10 cellular contexts compared by ENCODE assay signal in the genomic region with DNA sequence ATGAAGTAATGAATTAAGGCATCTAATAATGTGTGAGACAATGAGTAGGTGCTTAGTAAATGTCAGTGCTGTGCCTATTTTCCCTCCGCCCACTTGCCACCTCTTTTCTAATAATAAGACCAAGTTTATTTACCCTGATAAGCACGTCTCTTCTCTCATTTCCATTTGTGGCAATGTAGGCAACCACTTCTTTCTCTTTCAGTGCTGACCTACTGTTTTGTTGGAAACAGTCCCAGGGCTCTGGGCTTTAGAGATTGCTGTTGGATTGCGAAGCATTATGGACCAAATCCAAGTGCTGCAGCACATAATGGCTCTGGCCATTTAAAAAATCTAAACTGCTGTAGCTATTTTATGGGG.
DNase-seq lines count a peak whose midpoint lies in the region; ATAC-seq and TF ChIP-seq lines count a peak whose summit lies in the region.
"Had no signal": no experiment of that assay in that cellular context is flagged by ENCODE, and none has a peak within 500 bp of the region (broad histone marks: within the 10 kb centered on the region; RNA-seq: fewer than 3 reads in every experiment).

No MANE protein-coding gene starts in this region.

- peak; percentile 1 for DNase-seq in NCI-H1694 (lab: John Stamatoyannopoulos, UW)
- DNase-seq in NCI-H1694 treated with DMSO at 0.1 percent for 48 hours (lab: John Stamatoyannopoulos, UW): no peak
- DNase-seq in activated B cell treated with CpG ODN at 0.5 μM for 24 hours: no peak
- no peak for DNase-seq in left ventricle myocardium inferior
- DNase-seq in stromal cell of bone marrow (ENCODE audit: low read depth): peak; percentile 93
- DNase-seq in CD8-positive, alpha-beta memory T cell: no peak
- no peak for DNase-seq in NK-92 treated with Interleukin-12 subunit alpha and Interleukin-12 subunit beta, amount 100 ng/mL, for 24 hours (lab: John Stamatoyannopoulos, UW)
- no peak for DNase-seq in NCI-H146 treated with DMSO at 0.1 percent for 48 hours (lab: John Stamatoyannopoulos, UW; ENCODE audit: unreplicated experiment)
- DNase-seq: AML-193, H9 had no signal

- no peaks in the 10 kb centered on the region for H3K36me3 ChIP-seq in left ventricle myocardium inferior
- no peaks in the 10 kb centered on the region for H3K36me3 ChIP-seq in CD8-positive, alpha-beta memory T cell (ENCODE audit: insufficient read depth, low read length)

- H3K9me3 Mint-ChIP-seq in activated B cell treated with CpG ODN at 0.5 μM for 24 hours: peaks cover 4% of the 10 kb centered on the region
- H3K9me3 Mint-ChIP-seq in CD8-positive, alpha-beta memory T cell: peaks cover 0 to 9% (median 5%) of the 10 kb centered on the region in 5 donors
- H3K9me3 Mint-ChIP-seq: H9 had no signal

- H3K36me3 Mint-ChIP-seq in activated B cell treated with CpG ODN at 0.5 μM for 24 hours (ENCODE audit: low read depth): peaks cover 6% of the 10 kb centered on the region
- H3K36me3 Mint-ChIP-seq in CD8-positive, alpha-beta memory T cell: peaks cover 3 to 12% (median 3%) of the 10 kb centered on the region in 3 donors

- no peak for ATAC-seq in activated B cell treated with CpG ODN at 0.5 μM for 24 hours (ENCODE audit: low read depth)

- peaks cover under 1% of the 10 kb centered on the region for H3K9me3 ChIP-seq in left ventricle myocardium inferior (replicated peaks)
- no peaks in the 10 kb centered on the region for H3K9me3 ChIP-seq in CD8-positive, alpha-beta memory T cell (ENCODE audit: low read length)

- H3K27me3 ChIP-seq in left ventricle myocardium inferior (ENCODE audit: low read depth): no peaks in the 10 kb centered on the region
- no peaks in the 10 kb centered on the region for H3K27me3 ChIP-seq in CD8-positive, alpha-beta memory T cell (ENCODE audit: insufficient read depth, low read length, poor library complexity, severe bottlenecking)

- peaks cover 40% of the 10 kb centered on the region for H3K4me1 ChIP-seq in left ventricle myocardium inferior
- H3K4me1 ChIP-seq in CD8-positive, alpha-beta memory T cell (ENCODE audit: insufficient read depth, low read length): peaks cover 11% of the 10 kb centered on the region

- POLR2A ChIA-PET in activated B cell treated with CpG ODN at 0.5 μM for 24 hours (lab: Charles Lee): interaction anchor here (1.0 to 1.9 kb wide), 3 partner anchors 56 to 417 kb away, joined by 3 to 8 read pairs (median 6); a partner anchor contains a TSS
- POLR2A ChIA-PET in CD8-positive, alpha-beta memory T cell (lab: Charles Lee): no interaction called here

- H3K27ac ChIP-seq in left ventricle myocardium inferior (replicated peaks): peak overlapping the region; percentile 76
- no peak overlapping the region for H3K27ac ChIP-seq in CD8-positive, alpha-beta memory T cell (ENCODE audit: low read depth, low read length)

- no peak for TF ChIP-seq CTCF in activated B cell treated with CpG ODN at 0.5 μM for 24 hours (IDR thresholded peaks at IDR 0.05)
- TF ChIP-seq CTCF in left ventricle myocardium inferior (IDR thresholded peaks at IDR 0.05; ENCODE audit: borderline replicate concordance): no peak

- no peaks in the 10 kb centered on the region for H3K27me3 Mint-ChIP-seq in activated B cell treated with CpG ODN at 0.5 μM for 24 hours
- H3K27me3 Mint-ChIP-seq in CD8-positive, alpha-beta memory T cell: no peaks in the 10 kb centered on the region

- no peak overlapping the region for H3K4me3 ChIP-seq in left ventricle myocardium inferior
- H3K4me3 ChIP-seq in CD8-positive, alpha-beta memory T cell (ENCODE audit: low read length): no peak overlapping the region

- H3K4me3 Mint-ChIP-seq in activated B cell treated with CpG ODN at 0.5 μM for 24 hours: no peak overlapping the region
- H3K4me3 Mint-ChIP-seq in CD8-positive, alpha-beta memory T cell: no peak overlapping the region
- H3K4me3 Mint-ChIP-seq: H9 had no signal

- peak overlapping the region; percentile 65 for H3K27ac Mint-ChIP-seq in activated B cell treated with CpG ODN at 0.5 μM for 24 hours
- peak overlapping the region in 3 of 8 donors; percentile 15 to 63 (median 40) for H3K27ac Mint-ChIP-seq in CD8-positive, alpha-beta memory T cell
- H3K27ac Mint-ChIP-seq: H9 had no signal

- peaks cover 85% of the 10 kb centered on the region for H3K4me1 Mint-ChIP-seq in activated B cell treated with CpG ODN at 0.5 μM for 24 hours
- H3K4me1 Mint-ChIP-seq in CD8-positive, alpha-beta memory T cell: peaks cover 21 to 41% (median 25%) of the 10 kb centered on the region in 3 donors

- intact Hi-C loops in activated B cell treated with CpG ODN at 0.5 μM for 24 hours (cut with micrococcal nuclease): no loop called here
- intact Hi-C loops in left ventricle myocardium inferior (cut with micrococcal nuclease): loop anchor here (10.0 kb wide), 4 partner anchors 317 to 987 kb away; a partner anchor contains a TSS

- CTCF ChIA-PET in activated B cell treated with CpG ODN at 0.5 μM for 24 hours (lab: Charles Lee): no interaction called here
- CTCF ChIA-PET in CD8-positive, alpha-beta memory T cell (lab: Charles Lee): no interaction called here

Comparison
In these comparisons a context has a peak if more than half of its experiments do, and no peak if none do; other contexts are left out.
1. DNase-seq: peak in NCI-H1694 (single experiment) and stromal cell of bone marrow (single experiment); none in NCI-H1694 treated with DMSO at 0.1 percent for 48 hours (single experiment), activated B cell treated with CpG ODN at 0.5 μM for 24 hours (single experiment), left ventricle myocardium inferior (single experiment), CD8-positive, alpha-beta memory T cell (0 of 5), NK-92 treated with Interleukin-12 subunit alpha and Interleukin-12 subunit beta, amount 100 ng/mL, for 24 hours (single experiment) and NCI-H146 treated with DMSO at 0.1 percent for 48 hours (single experiment).